1 cellular context compared by ENCODE assay signal in genomic region chr22:24503137-24503850, GRCh38.
TF ChIP-seq lines count a peak whose summit lies in the region.

No MANE protein-coding gene starts in this region.

TF ChIP-seq in K562, 482 proteins besides CTCF, POLR2A, EP300 and RAD21 (continued from another document and continues in another):
- no peak for TF ChIP-seq ZC3H11A (IDR thresholded peaks at IDR 0.05; ENCODE audit: low read depth, low read length)
- TF ChIP-seq ATF7 (IDR thresholded peaks at IDR 0.05), result 0 out of 2 replicates have a peak, but pooled peaks have one; percentile 18
- TF ChIP-seq ZFP36 (IDR thresholded peaks at IDR 0.05; ENCODE audit: low read depth, low read length, partially characterized antibody), result peak; percentile 20
- TF ChIP-seq CHD2 (IDR thresholded peaks at IDR 0.05; ENCODE audit: low read depth, low read length), result no peak
- no peak for TF ChIP-seq ATF2 (CRISPR knock-in tag; IDR thresholded peaks at IDR 0.05)
- TF ChIP-seq RCOR1 (IDR thresholded peaks at IDR 0.05; ENCODE audit: borderline replicate concordance in 1 of 2, low read depth in 2 of 2, low read length in 2 of 2), result no peak
- no peak for TF ChIP-seq ZNF75A (CRISPR knock-in tag; IDR thresholded peaks at IDR 0.05)
- TF ChIP-seq, protein P1, sequence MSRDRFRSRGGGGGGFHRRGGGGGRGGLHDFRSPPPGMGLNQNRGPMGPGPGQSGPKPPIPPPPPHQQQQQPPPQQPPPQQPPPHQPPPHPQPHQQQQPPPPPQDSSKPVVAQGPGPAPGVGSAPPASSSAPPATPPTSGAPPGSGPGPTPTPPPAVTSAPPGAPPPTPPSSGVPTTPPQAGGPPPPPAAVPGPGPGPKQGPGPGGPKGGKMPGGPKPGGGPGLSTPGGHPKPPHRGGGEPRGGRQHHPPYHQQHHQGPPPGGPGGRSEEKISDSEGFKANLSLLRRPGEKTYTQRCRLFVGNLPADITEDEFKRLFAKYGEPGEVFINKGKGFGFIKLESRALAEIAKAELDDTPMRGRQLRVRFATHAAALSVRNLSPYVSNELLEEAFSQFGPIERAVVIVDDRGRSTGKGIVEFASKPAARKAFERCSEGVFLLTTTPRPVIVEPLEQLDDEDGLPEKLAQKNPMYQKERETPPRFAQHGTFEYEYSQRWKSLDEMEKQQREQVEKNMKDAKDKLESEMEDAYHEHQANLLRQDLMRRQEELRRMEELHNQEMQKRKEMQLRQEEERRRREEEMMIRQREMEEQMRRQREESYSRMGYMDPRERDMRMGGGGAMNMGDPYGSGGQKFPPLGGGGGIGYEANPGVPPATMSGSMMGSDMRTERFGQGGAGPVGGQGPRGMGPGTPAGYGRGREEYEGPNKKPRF (IDR thresholded peaks at IDR 0.05; ENCODE audit: low read depth, low read length), result no peak
- TF ChIP-seq, protein P2, sequence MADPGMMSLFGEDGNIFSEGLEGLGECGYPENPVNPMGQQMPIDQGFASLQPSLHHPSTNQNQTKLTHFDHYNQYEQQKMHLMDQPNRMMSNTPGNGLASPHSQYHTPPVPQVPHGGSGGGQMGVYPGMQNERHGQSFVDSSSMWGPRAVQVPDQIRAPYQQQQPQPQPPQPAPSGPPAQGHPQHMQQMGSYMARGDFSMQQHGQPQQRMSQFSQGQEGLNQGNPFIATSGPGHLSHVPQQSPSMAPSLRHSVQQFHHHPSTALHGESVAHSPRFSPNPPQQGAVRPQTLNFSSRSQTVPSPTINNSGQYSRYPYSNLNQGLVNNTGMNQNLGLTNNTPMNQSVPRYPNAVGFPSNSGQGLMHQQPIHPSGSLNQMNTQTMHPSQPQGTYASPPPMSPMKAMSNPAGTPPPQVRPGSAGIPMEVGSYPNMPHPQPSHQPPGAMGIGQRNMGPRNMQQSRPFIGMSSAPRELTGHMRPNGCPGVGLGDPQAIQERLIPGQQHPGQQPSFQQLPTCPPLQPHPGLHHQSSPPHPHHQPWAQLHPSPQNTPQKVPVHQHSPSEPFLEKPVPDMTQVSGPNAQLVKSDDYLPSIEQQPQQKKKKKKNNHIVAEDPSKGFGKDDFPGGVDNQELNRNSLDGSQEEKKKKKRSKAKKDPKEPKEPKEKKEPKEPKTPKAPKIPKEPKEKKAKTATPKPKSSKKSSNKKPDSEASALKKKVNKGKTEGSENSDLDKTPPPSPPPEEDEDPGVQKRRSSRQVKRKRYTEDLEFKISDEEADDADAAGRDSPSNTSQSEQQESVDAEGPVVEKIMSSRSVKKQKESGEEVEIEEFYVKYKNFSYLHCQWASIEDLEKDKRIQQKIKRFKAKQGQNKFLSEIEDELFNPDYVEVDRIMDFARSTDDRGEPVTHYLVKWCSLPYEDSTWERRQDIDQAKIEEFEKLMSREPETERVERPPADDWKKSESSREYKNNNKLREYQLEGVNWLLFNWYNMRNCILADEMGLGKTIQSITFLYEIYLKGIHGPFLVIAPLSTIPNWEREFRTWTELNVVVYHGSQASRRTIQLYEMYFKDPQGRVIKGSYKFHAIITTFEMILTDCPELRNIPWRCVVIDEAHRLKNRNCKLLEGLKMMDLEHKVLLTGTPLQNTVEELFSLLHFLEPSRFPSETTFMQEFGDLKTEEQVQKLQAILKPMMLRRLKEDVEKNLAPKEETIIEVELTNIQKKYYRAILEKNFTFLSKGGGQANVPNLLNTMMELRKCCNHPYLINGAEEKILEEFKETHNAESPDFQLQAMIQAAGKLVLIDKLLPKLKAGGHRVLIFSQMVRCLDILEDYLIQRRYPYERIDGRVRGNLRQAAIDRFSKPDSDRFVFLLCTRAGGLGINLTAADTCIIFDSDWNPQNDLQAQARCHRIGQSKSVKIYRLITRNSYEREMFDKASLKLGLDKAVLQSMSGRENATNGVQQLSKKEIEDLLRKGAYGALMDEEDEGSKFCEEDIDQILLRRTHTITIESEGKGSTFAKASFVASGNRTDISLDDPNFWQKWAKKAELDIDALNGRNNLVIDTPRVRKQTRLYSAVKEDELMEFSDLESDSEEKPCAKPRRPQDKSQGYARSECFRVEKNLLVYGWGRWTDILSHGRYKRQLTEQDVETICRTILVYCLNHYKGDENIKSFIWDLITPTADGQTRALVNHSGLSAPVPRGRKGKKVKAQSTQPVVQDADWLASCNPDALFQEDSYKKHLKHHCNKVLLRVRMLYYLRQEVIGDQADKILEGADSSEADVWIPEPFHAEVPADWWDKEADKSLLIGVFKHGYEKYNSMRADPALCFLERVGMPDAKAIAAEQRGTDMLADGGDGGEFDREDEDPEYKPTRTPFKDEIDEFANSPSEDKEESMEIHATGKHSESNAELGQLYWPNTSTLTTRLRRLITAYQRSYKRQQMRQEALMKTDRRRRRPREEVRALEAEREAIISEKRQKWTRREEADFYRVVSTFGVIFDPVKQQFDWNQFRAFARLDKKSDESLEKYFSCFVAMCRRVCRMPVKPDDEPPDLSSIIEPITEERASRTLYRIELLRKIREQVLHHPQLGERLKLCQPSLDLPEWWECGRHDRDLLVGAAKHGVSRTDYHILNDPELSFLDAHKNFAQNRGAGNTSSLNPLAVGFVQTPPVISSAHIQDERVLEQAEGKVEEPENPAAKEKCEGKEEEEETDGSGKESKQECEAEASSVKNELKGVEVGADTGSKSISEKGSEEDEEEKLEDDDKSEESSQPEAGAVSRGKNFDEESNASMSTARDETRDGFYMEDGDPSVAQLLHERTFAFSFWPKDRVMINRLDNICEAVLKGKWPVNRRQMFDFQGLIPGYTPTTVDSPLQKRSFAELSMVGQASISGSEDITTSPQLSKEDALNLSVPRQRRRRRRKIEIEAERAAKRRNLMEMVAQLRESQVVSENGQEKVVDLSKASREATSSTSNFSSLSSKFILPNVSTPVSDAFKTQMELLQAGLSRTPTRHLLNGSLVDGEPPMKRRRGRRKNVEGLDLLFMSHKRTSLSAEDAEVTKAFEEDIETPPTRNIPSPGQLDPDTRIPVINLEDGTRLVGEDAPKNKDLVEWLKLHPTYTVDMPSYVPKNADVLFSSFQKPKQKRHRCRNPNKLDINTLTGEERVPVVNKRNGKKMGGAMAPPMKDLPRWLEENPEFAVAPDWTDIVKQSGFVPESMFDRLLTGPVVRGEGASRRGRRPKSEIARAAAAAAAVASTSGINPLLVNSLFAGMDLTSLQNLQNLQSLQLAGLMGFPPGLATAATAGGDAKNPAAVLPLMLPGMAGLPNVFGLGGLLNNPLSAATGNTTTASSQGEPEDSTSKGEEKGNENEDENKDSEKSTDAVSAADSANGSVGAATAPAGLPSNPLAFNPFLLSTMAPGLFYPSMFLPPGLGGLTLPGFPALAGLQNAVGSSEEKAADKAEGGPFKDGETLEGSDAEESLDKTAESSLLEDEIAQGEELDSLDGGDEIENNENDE (IDR thresholded peaks at IDR 0.05; ENCODE audit: low read depth, low read length), result no peak
- peak; percentile 60 for TF ChIP-seq GATA2 (CRISPR knock-in tag; IDR thresholded peaks at IDR 0.05)
- TF ChIP-seq SMAD3 (CRISPR knock-in tag; conservative IDR thresholded peaks at IDR 0.05), result no peak
- no peak for TF ChIP-seq ZNF124 (CRISPR knock-in tag; IDR thresholded peaks at IDR 0.05)
- no peak for TF ChIP-seq ASH1L (IDR thresholded peaks at IDR 0.05; ENCODE audit: borderline replicate concordance, low read depth, partially characterized antibody)
- no peak for TF ChIP-seq FOSL1 (tag; conservative IDR thresholded peaks at IDR 0.05)
- TF ChIP-seq, protein P3, sequence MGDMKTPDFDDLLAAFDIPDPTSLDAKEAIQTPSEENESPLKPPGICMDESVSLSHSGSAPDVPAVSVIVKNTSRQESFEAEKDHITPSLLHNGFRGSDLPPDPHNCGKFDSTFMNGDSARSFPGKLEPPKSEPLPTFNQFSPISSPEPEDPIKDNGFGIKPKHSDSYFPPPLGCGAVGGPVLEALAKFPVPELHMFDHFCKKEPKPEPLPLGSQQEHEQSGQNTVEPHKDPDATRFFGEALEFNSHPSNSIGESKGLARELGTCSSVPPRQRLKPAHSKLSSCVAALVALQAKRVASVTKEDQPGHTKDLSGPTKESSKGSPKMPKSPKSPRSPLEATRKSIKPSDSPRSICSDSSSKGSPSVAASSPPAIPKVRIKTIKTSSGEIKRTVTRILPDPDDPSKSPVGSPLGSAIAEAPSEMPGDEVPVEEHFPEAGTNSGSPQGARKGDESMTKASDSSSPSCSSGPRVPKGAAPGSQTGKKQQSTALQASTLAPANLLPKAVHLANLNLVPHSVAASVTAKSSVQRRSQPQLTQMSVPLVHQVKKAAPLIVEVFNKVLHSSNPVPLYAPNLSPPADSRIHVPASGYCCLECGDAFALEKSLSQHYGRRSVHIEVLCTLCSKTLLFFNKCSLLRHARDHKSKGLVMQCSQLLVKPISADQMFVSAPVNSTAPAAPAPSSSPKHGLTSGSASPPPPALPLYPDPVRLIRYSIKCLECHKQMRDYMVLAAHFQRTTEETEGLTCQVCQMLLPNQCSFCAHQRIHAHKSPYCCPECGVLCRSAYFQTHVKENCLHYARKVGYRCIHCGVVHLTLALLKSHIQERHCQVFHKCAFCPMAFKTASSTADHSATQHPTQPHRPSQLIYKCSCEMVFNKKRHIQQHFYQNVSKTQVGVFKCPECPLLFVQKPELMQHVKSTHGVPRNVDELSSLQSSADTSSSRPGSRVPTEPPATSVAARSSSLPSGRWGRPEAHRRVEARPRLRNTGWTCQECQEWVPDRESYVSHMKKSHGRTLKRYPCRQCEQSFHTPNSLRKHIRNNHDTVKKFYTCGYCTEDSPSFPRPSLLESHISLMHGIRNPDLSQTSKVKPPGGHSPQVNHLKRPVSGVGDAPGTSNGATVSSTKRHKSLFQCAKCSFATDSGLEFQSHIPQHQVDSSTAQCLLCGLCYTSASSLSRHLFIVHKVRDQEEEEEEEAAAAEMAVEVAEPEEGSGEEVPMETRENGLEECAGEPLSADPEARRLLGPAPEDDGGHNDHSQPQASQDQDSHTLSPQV (IDR thresholded peaks at IDR 0.05), result no peak
- TF ChIP-seq CREM (IDR thresholded peaks at IDR 0.05; ENCODE audit: low read depth), result peak; percentile 66
- no peak for TF ChIP-seq DIDO1 (tag; IDR thresholded peaks at IDR 0.05; ENCODE audit: low read depth)
- TF ChIP-seq MAZ (CRISPR knock-in tag; conservative IDR thresholded peaks at IDR 0.05 in 1 of 2, IDR thresholded peaks at IDR 0.05 in 1 of 2), result peak in 1 of 2 experiments; percentile 43; a peak in 1 of 4 replicates
- TF ChIP-seq, protein P4, sequence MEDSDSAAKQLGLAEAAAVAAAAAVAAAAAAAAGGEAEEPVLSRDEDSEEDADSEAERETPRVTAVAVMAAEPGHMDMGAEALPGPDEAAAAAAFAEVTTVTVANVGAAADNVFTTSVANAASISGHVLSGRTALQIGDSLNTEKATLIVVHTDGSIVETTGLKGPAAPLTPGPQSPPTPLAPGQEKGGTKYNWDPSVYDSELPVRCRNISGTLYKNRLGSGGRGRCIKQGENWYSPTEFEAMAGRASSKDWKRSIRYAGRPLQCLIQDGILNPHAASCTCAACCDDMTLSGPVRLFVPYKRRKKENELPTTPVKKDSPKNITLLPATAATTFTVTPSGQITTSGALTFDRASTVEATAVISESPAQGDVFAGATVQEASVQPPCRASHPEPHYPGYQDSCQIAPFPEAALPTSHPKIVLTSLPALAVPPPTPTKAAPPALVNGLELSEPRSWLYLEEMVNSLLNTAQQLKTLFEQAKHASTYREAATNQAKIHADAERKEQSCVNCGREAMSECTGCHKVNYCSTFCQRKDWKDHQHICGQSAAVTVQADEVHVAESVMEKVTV (CRISPR knock-in tag; IDR thresholded peaks at IDR 0.05), result peak; percentile 56; the same call in 1 of the 2 replicates
- no peak for TF ChIP-seq SIRT6 (IDR thresholded peaks at IDR 0.05; ENCODE audit: low read depth, low read length)
- TF ChIP-seq, protein P5, sequence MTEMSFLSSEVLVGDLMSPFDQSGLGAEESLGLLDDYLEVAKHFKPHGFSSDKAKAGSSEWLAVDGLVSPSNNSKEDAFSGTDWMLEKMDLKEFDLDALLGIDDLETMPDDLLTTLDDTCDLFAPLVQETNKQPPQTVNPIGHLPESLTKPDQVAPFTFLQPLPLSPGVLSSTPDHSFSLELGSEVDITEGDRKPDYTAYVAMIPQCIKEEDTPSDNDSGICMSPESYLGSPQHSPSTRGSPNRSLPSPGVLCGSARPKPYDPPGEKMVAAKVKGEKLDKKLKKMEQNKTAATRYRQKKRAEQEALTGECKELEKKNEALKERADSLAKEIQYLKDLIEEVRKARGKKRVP (CRISPR knock-in tag; IDR thresholded peaks at IDR 0.05), result no peak
- TF ChIP-seq KLF16 (IDR thresholded peaks at IDR 0.05), result peak; percentile 29; the same call in 1 of the 2 replicates
- TF ChIP-seq, protein P6, sequence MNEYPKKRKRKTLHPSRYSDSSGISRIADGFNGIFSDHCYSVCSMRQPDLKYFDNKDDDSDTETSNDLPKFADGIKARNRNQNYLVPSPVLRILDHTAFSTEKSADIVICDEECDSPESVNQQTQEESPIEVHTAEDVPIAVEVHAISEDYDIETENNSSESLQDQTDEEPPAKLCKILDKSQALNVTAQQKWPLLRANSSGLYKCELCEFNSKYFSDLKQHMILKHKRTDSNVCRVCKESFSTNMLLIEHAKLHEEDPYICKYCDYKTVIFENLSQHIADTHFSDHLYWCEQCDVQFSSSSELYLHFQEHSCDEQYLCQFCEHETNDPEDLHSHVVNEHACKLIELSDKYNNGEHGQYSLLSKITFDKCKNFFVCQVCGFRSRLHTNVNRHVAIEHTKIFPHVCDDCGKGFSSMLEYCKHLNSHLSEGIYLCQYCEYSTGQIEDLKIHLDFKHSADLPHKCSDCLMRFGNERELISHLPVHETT (CRISPR knock-in tag; conservative IDR thresholded peaks at IDR 0.05 in 1 of 2, IDR thresholded peaks at IDR 0.05 in 1 of 2), result no peak
- no peak for TF ChIP-seq PRDM10 (IDR thresholded peaks at IDR 0.05; ENCODE audit: partially characterized antibody)
